Comparison of ENCODE assay signal across 19 cellular contexts in the genomic region with DNA sequence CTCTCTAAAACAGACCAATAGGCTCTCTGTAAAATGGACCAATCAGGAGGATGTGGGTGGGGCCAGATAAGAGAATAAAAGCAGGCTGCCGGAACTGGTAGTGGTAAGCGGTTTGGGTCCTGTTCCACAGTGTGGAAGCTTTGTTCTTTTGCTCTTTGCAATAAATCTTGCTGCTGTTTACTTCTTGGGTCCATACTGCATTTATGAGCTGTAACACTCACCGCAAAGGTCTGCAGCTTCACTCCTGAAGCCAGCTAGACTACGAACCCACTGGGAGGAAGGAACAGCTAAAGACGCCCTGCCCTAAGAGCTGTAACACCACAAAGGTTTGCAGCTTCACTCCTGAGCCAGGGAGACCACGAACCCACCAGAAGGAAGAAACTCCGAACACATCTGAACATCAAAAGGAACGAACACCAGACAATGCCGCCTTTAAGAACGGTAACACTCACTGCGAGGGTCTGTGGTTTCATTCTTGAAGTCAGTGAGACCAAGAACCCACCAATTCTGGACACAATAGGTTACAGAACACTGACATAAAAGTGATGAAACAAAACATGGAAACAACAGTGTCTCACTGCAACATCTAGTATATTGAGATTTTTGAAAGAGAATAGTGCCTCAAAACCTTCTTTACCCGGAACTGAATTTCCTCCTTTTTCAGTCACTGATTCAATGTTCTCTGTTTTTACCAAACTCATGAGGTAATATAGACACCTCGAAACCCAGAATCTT. TPM values are rescaled to one million over a fixed set of nuclear protein-coding genes. Genes with fewer than 3 reads are reported as not detected.
DNase-seq lines count a peak whose midpoint lies in the region; ATAC-seq and TF ChIP-seq lines count a peak whose summit lies in the region.
"Had no signal": no experiment of that assay in that cellular context is flagged by ENCODE, and none has a peak within 500 bp of the region (broad histone marks: within the 10 kb centered on the region; RNA-seq: fewer than 3 reads in every experiment).

No MANE protein-coding gene starts in this region.

- H3K27ac Mint-ChIP-seq in effector memory CD8-positive, alpha-beta T cell, result no peak overlapping the region
- H3K27ac Mint-ChIP-seq: H9, WTC11 had no signal

- H3K36me3 ChIP-seq in thyroid gland, result no peaks in the 10 kb centered on the region
- H3K36me3 ChIP-seq: Peyer's patch, stomach had no signal

- H3K4me1 ChIP-seq in thyroid gland, result no peaks in the 10 kb centered on the region
- H3K4me1 ChIP-seq: Peyer's patch had no signal

- intact Hi-C loops in thyroid gland (cut with DNase I), result no loop called here

- DNase-seq in activated CD8-positive, alpha-beta memory T cell treated with anti-CD3 and anti-CD28 coated beads for 24 hours, result peak; percentile 62
- DNase-seq in activated CD8-positive, alpha-beta memory T cell treated with anti-CD3 and anti-CD28 coated beads, Interleukin-2, amount 50 U/mL, for 4 hours, result no peak
- peak; percentile 57 for DNase-seq in activated CD8-positive, alpha-beta memory T cell treated with anti-CD3 and anti-CD28 coated beads, Interleukin-2, amount 50 U/mL, for 48 hours
- peak in 1 of 3 experiments; percentile 31 for DNase-seq in effector memory CD8-positive, alpha-beta T cell
- peak; percentile 35 for DNase-seq in stimulated activated naive CD8-positive, alpha-beta T cell treated with anti-CD3 and anti-CD28 coated beads, Interleukin-15, Interleukin-2, amounts not matched to agents 100 U/mL and 50 U/mL, for 24 hours
- DNase-seq in thyroid gland, result no peak
- DNase-seq: erythroblast, H9, head of caudate nucleus, Kasumi-1, NCI-H2029, NCI-H526, Peyer's patch, stomach had no signal

- 90 to 92% methylated on average over 13 of the region's 13 CpGs for WGBS in thyroid gland, 2 donors

- H3K36me3 Mint-ChIP-seq in effector memory CD8-positive, alpha-beta T cell (ENCODE audit: insufficient read depth), result no peaks in the 10 kb centered on the region

- H3K4me1 Mint-ChIP-seq in effector memory CD8-positive, alpha-beta T cell (ENCODE audit: low read depth in 2 of 2), result peaks cover 4 to 6% of the 10 kb centered on the region in 2 donors

- TF ChIP-seq CTCF in thyroid gland (IDR thresholded peaks at IDR 0.05), result no peak

- no peaks in the 10 kb centered on the region for H3K27me3 ChIP-seq in thyroid gland
- H3K27me3 ChIP-seq: Peyer's patch, stomach had no signal

- no peak overlapping the region for H3K27ac ChIP-seq in thyroid gland
- H3K27ac ChIP-seq: Peyer's patch, stomach had no signal

- peak; percentile 65 for ATAC-seq in effector memory CD8-positive, alpha-beta T cell (replicated peaks)
- ATAC-seq in stimulated activated naive CD8-positive, alpha-beta T cell treated with anti-CD3 and anti-CD28 coated beads, Interleukin-15, Interleukin-2, amounts not matched to agents 100 U/mL and 50 U/mL, for 24 hours, result peak; percentile 53
- ATAC-seq in GM21526 (IDR thresholded peaks at IDR 0.05; ENCODE audit: low FRiP score, unreplicated experiment) (no peak), HG02840 (IDR thresholded peaks at IDR 0.05; ENCODE audit: low FRiP score, unreplicated experiment) (no peak)
- ATAC-seq: WTC11 had no signal

- TF ChIP-seq POLR2A in thyroid gland (IDR thresholded peaks at IDR 0.05), result no peak

- peaks cover 3 to 9% of the 10 kb centered on the region in 2 donors for H3K27me3 Mint-ChIP-seq in effector memory CD8-positive, alpha-beta T cell

- H3K9me3 ChIP-seq in thyroid gland, result no peaks in the 10 kb centered on the region
- H3K9me3 ChIP-seq: Peyer's patch, stomach had no signal

- peak overlapping the region; percentile 59 for H3K4me3 Mint-ChIP-seq in effector memory CD8-positive, alpha-beta T cell
- H3K4me3 Mint-ChIP-seq: H9, WTC11 had no signal

- no peak overlapping the region for H3K4me3 ChIP-seq in thyroid gland (replicated peaks in 1 of 3)
- H3K4me3 ChIP-seq: Peyer's patch, stomach had no signal

- peaks cover 1 to 5% of the 10 kb centered on the region in 2 donors for H3K9me3 Mint-ChIP-seq in effector memory CD8-positive, alpha-beta T cell

RNA-seq across cellular contexts. Expression of gene PLSCR2, which starts 28.8 kb away (rescaled TPM):
- not detected for total RNA-seq in thyroid gland
- total RNA-seq: A673, H9, kidney epithelial cell, Peyer's patch had no signal

RNA-seq across cellular contexts. Expression of gene PLSCR1, which starts 46.2 kb away (rescaled TPM):
- total RNA-seq in thyroid gland, result 100 to 1,000 TPM in 1 of 4 donors, 10 to 100 TPM in 3; 57.6 to 103 (median 77.3) TPM

Comparison
In these comparisons a context has a peak if more than half of its experiments do, and no peak if none do; other contexts are left out.
1. DNase-seq: peak in activated CD8-positive, alpha-beta memory T cell treated with anti-CD3 and anti-CD28 coated beads for 24 hours (single experiment), activated CD8-positive, alpha-beta memory T cell treated with anti-CD3 and anti-CD28 coated beads, Interleukin-2, amount 50 U/mL, for 48 hours (single experiment) and stimulated activated naive CD8-positive, alpha-beta T cell treated with anti-CD3 and anti-CD28 coated beads, Interleukin-15, Interleukin-2, amounts not matched to agents 100 U/mL and 50 U/mL, for 24 hours (single experiment); none in activated CD8-positive, alpha-beta memory T cell treated with anti-CD3 and anti-CD28 coated beads, Interleukin-2, amount 50 U/mL, for 4 hours (single experiment) and thyroid gland (0 of 2).
2. ATAC-seq: peak in effector memory CD8-positive, alpha-beta T cell (single experiment) and stimulated activated naive CD8-positive, alpha-beta T cell treated with anti-CD3 and anti-CD28 coated beads, Interleukin-15, Interleukin-2, amounts not matched to agents 100 U/mL and 50 U/mL, for 24 hours (single experiment); none in GM21526 (single experiment) and HG02840 (single experiment).